21 cellular contexts compared by ENCODE assay signal in the genomic region with DNA sequence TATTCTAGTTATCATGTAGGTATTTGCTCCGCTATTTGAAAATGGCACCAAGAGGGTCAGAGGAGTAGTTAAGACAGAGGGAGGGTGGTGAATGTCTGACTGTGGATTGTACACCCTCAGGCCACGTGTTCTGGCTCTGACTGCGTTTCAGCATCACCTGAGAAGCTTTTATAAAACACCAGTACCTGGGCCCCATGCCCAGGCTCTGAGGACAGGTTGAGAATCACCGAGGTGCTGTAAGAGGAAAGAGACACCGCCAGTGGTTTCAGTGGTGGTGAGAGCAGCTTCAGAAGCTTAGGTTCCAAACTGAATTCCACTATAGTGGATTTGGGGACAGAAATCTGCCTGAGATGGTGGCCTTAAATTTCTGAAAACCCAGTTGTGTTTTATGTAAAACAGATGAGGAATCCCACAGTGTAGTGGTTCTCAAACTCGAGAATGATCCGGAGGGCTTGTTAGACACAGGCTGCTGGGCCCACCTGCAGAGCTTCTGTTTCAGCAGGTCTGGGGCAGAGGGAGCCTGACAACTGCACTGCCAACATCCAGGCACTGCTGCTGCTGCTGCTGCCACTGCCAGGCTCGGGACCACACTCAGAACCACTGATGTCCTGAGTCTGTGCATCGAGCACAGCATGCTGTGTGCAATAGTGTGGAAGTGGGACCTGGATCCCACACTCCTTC.
A peak's percentile ranks its signal among the peaks of the same experiment; 100 is the strongest.
DNase-seq lines count a peak whose midpoint lies in the region; ATAC-seq, FAIRE-seq and TF ChIP-seq lines count a peak whose summit lies in the region.
"Had no signal": no experiment of that assay in that cellular context is flagged by ENCODE, and none has a peak within 500 bp of the region (broad histone marks: within the 10 kb centered on the region; RNA-seq: fewer than 3 reads in every experiment).

No MANE protein-coding gene starts in this region.

- H3K4me3 Mint-ChIP-seq in CD8-positive, alpha-beta T cell: no peak overlapping the region
- no peak overlapping the region for H3K4me3 Mint-ChIP-seq in neural progenitor cell
- H3K4me3 Mint-ChIP-seq: CD4-positive, CD25-positive, alpha-beta regulatory T cell had no signal

- 27% methylated on average over 9 of the region's 9 CpGs for WGBS in K562 (ENCODE audit: insufficient coverage, low coverage, missing lambda C conversion rate)

- H3K4me2 ChIP-seq in Karpas-422 (ENCODE audit: low read depth, low read length, poor library complexity, severe bottlenecking) (peak overlapping the region; percentile 59), K562 (ENCODE audit: insufficient read depth, low read length) (no peak overlapping the region), neural progenitor cell (no peak overlapping the region)

- no peaks in the 10 kb centered on the region for H3K36me3 Mint-ChIP-seq in CD8-positive, alpha-beta T cell
- H3K36me3 Mint-ChIP-seq in neural progenitor cell: no peaks in the 10 kb centered on the region
- H3K36me3 Mint-ChIP-seq: CD4-positive, CD25-positive, alpha-beta regulatory T cell had no signal

- CTCF ChIA-PET in CD8-positive, alpha-beta T cell (lab: Charles Lee): no interaction called here
- CTCF ChIA-PET in K562 (lab: Yijun Ruan, JAX; ENCODE audit: low intra/inter-chr PET ratio): no interaction called here

- FAIRE-seq in K562 (lab: Jason Lieb, UNC): no peak
- FAIRE-seq: D721Med, G401.6, GM12892, GM18507, H1, HTR-8/SVneo had no signal

- TF ChIP-seq EP300 in K562 (IDR thresholded peaks at IDR 0.05; ENCODE audit: low read length): no peak

- ATAC-seq in CD8-positive, alpha-beta T cell: no peak
- ATAC-seq in K562: peak; percentile 12
- ATAC-seq in HG02973 (IDR thresholded peaks at IDR 0.05; ENCODE audit: unreplicated experiment): no peak

- H3K36me3 ChIP-seq in CD8-positive, alpha-beta T cell (ENCODE audit: insufficient read depth, low read length): no peaks in the 10 kb centered on the region
- H3K36me3 ChIP-seq in Karpas-422 (ENCODE audit: insufficient read depth, low read length): no peaks in the 10 kb centered on the region
- no peaks in the 10 kb centered on the region for H3K36me3 ChIP-seq in K562 (ENCODE audit: control insufficient read depth, insufficient read depth, low read length)
- no peaks in the 10 kb centered on the region for H3K36me3 ChIP-seq in neural progenitor cell
- H3K36me3 ChIP-seq: BE2C, HAP-1 had no signal

- H2AFZ ChIP-seq in Karpas-422 (ENCODE audit: low read length) (no peak overlapping the region), K562 (ENCODE audit: low read depth, low read length) (no peak overlapping the region; the same call in 1 of the 2 replicates), neural progenitor cell (replicated peaks) (no peak overlapping the region)

- peak overlapping the region; percentile 51 for H3K9ac ChIP-seq in Karpas-422 (ENCODE audit: low read length)
- H3K9ac ChIP-seq in K562 (ENCODE audit: insufficient read depth in 1 of 2, low read depth in 2 of 2, low read length in 2 of 2): peak overlapping the region in 1 of 2 experiments; percentile 29; a peak in 1 of 4 replicates
- H3K9ac ChIP-seq in neural progenitor cell: no peak overlapping the region

- peak overlapping the region; percentile 68 for H3K27ac Mint-ChIP-seq in CD8-positive, alpha-beta T cell
- H3K27ac Mint-ChIP-seq in neural progenitor cell: no peak overlapping the region

- no peak overlapping the region for H3K4me3 ChIP-seq in CD8-positive, alpha-beta T cell (ENCODE audit: low read depth, low read length)
- H3K4me3 ChIP-seq in Karpas-422 (ENCODE audit: low read length): peak overlapping the region; percentile 29
- no peak overlapping the region for H3K4me3 ChIP-seq in K562
- no peak overlapping the region for H3K4me3 ChIP-seq in neural progenitor cell
- H3K4me3 ChIP-seq: HAP-1 had no signal

- POLR2A ChIA-PET in CD8-positive, alpha-beta T cell (lab: Charles Lee): no interaction called here
- POLR2A ChIA-PET in K562 (lab: Yijun Ruan, JAX): interaction anchor here (1.3 to 2.0 kb wide), 2 partner anchors 9 to 11 kb away, joined by 3 to 5 read pairs; no protein-coding TSS in a partner anchor

- no peaks in the 10 kb centered on the region for H3F3A ChIP-seq in neural progenitor cell (ENCODE audit: low read depth)

- no peaks in the 10 kb centered on the region for H3K9me3 Mint-ChIP-seq in CD8-positive, alpha-beta T cell
- H3K9me3 Mint-ChIP-seq in neural progenitor cell: no peaks in the 10 kb centered on the region

- no peaks in the 10 kb centered on the region for H3K27me3 Mint-ChIP-seq in CD8-positive, alpha-beta T cell (ENCODE audit: low read depth)
- no peaks in the 10 kb centered on the region for H3K27me3 Mint-ChIP-seq in neural progenitor cell (ENCODE audit: insufficient read depth, low read depth)

- in situ Hi-C loops in K562 (cut with MboI): no loop called here

- no peaks in the 10 kb centered on the region for H3K9me2 ChIP-seq in Karpas-422 (replicated peaks; ENCODE audit: insufficient read depth, low read length)

- H3K4me1 ChIP-seq in CD8-positive, alpha-beta T cell (ENCODE audit: insufficient read depth, low read length): no peaks in the 10 kb centered on the region
- H3K4me1 ChIP-seq in Karpas-422 (ENCODE audit: low read length) (peaks cover 75% of the 10 kb centered on the region), K562 (replicated peaks in 1 of 2; ENCODE audit: control insufficient read depth in 2 of 2, insufficient read depth in 2 of 2, low read length in 2 of 2) (peaks cover 0 to 20% of the 10 kb centered on the region in 2 experiments; a peak in 4 of 5 replicates), neural progenitor cell (peaks cover 32% of the 10 kb centered on the region)
- H3K4me1 ChIP-seq: BE2C, HAP-1 had no signal

- H3K9me1 ChIP-seq in K562 (ENCODE audit: control insufficient read depth, insufficient read depth, low read length): no peaks in the 10 kb centered on the region

- no peak for TF ChIP-seq RAD21 in K562 (CRISPR knock-in tag; conservative IDR thresholded peaks at IDR 0.05 in 1 of 2, IDR thresholded peaks at IDR 0.05 in 1 of 2)

- intact Hi-C loops in CD8-positive, alpha-beta T cell (cut with DNase I, micrococcal nuclease): no loop called here
- intact Hi-C loops in K562 (cut with micrococcal nuclease): no loop called here

- no peaks in the 10 kb centered on the region for H3K27me3 ChIP-seq in CD8-positive, alpha-beta T cell (ENCODE audit: insufficient read depth, low read length)
- H3K27me3 ChIP-seq in Karpas-422 (ENCODE audit: low read length) (no peaks in the 10 kb centered on the region), K562 (ENCODE audit: control insufficient read depth in 2 of 2, insufficient read depth in 2 of 2, low read length in 2 of 2) (peaks cover 0 to 19% of the 10 kb centered on the region in 2 experiments; a peak in 1 of 5 replicates), neural progenitor cell (no peaks in the 10 kb centered on the region)

- peaks cover 7% of the 10 kb centered on the region for H3K4me1 Mint-ChIP-seq in CD8-positive, alpha-beta T cell (ENCODE audit: low read depth)
- peaks cover 12% of the 10 kb centered on the region for H3K4me1 Mint-ChIP-seq in neural progenitor cell
- H3K4me1 Mint-ChIP-seq: CD4-positive, CD25-positive, alpha-beta regulatory T cell had no signal

- TF ChIP-seq POLR2A in K562 (conservative IDR thresholded peaks at IDR 0.05): no peak

- H3K9me3 ChIP-seq in CD8-positive, alpha-beta T cell (ENCODE audit: low read length): no peaks in the 10 kb centered on the region
- no peaks in the 10 kb centered on the region for H3K9me3 ChIP-seq in Karpas-422 (ENCODE audit: low read length)
- H3K9me3 ChIP-seq in K562 (replicated peaks; ENCODE audit: control insufficient read depth, insufficient read depth, low read depth, low read length): no peaks in the 10 kb centered on the region
- H3K9me3 ChIP-seq in neural progenitor cell (ENCODE audit: low read depth): no peaks in the 10 kb centered on the region
- H3K9me3 ChIP-seq: BE2C, Caco-2, HAP-1 had no signal

- no peak for DNase-seq in CD8-positive, alpha-beta T cell
- DNase-seq in Karpas-422 (peak; percentile 87), K562 (ENCODE audit: extremely low read depth in 1 of 4, low spot score in 3 of 4) (no peak), neural progenitor cell (ENCODE audit: low spot score) (peak; percentile 54), caudate nucleus (lab: John Stamatoyannopoulos, UW) (no peak), NCI-H82 treated with DMSO at 0.1 percent for 48 hours (lab: John Stamatoyannopoulos, UW; ENCODE audit: unreplicated experiment) (no peak), NCI-H2081 (lab: John Stamatoyannopoulos, UW) (no peak)
- DNase-seq: BE2C; C1 segment of cervical spinal cord; Caco-2; CD4-positive, CD25-positive, alpha-beta regulatory T cell; IMR-90; KBM-7 had no signal

- no peak for TF ChIP-seq CTCF in CD8-positive, alpha-beta T cell (IDR thresholded peaks at IDR 0.05)
- TF ChIP-seq CTCF in K562 (IDR thresholded peaks at IDR 0.05 in 2 of 3, conservative IDR thresholded peaks at IDR 0.05 in 1 of 3; ENCODE audit: insufficient read depth in 2 of 3, low read depth in 1 of 3, low read length in 3 of 3) (no peak), neural progenitor cell (IDR thresholded peaks at IDR 0.05) (no peak)

- BruUV-seq in K562 (replicated peaks; lab: Mats Ljungman, UMichigan): no TSS peak

- no peaks in the 10 kb centered on the region for H3K79me2 ChIP-seq in Karpas-422 (ENCODE audit: low read length)
- H3K79me2 ChIP-seq in K562 (ENCODE audit: control insufficient read depth, insufficient read depth, low read length): no peaks in the 10 kb centered on the region
- no peaks in the 10 kb centered on the region for H3K79me2 ChIP-seq in neural progenitor cell (ENCODE audit: low read depth)

- no peak overlapping the region for H3K27ac ChIP-seq in CD8-positive, alpha-beta T cell (ENCODE audit: low read depth, low read length)
- H3K27ac ChIP-seq in Karpas-422 (ENCODE audit: low read length) (peak overlapping the region; percentile 82), K562 (ENCODE audit: extremely low read depth, low read depth, low read length) (no peak overlapping the region), neural progenitor cell (no peak overlapping the region), caudate nucleus (ENCODE audit: low read depth, low read length) (no peak overlapping the region)

- H4K20me1 ChIP-seq in Karpas-422 (ENCODE audit: insufficient read depth, low read depth, low read length) (no peaks in the 10 kb centered on the region), K562 (replicated peaks; ENCODE audit: control insufficient read depth, insufficient read depth, low read length) (no peaks in the 10 kb centered on the region), neural progenitor cell (ENCODE audit: low read depth) (no peaks in the 10 kb centered on the region)

TF ChIP-seq in K562, 482 proteins besides CTCF, POLR2A, EP300 and RAD21 (continues in another document):
- no peak for TF ChIP-seq HIVEP1 (CRISPR knock-in tag; IDR thresholded peaks at IDR 0.05)
- TF ChIP-seq CXXC5 (CRISPR knock-in tag; IDR thresholded peaks at IDR 0.05): 0 out of 2 replicates have a peak, but pooled peaks have one; percentile 3
- TF ChIP-seq KAT8 (IDR thresholded peaks at IDR 0.05; ENCODE audit: low read depth): no peak
- no peak for TF ChIP-seq PRPF4 (IDR thresholded peaks at IDR 0.05; ENCODE audit: insufficient read depth, low read depth, low read length, poor library complexity, severe bottlenecking)

Comparison
In these comparisons a context has a peak if more than half of its experiments do, and no peak if none do; other contexts are left out.
1. DNase-seq: peak in Karpas-422 (single experiment) and neural progenitor cell (single experiment); none in CD8-positive, alpha-beta T cell (0 of 7), K562 (0 of 4), caudate nucleus (0 of 61), NCI-H82 treated with DMSO at 0.1 percent for 48 hours (single experiment) and NCI-H2081 (0 of 2).